ENCODE assay signal across 23 cellular contexts in genomic region chr1:192786617-192787016, GRCh38.
"Had no signal": no experiment of that assay in that cellular context is flagged by ENCODE, and none has a peak within 500 bp of the region (broad histone marks: within the 10 kb centered on the region; RNA-seq: fewer than 3 reads in every experiment).

No MANE protein-coding gene starts in this region.

- DNase-seq: activated CD4-positive, alpha-beta memory T cell treated with anti-CD3 and anti-CD28 coated beads for 36 hours; activated CD4-positive, alpha-beta T cell treated with anti-CD3 and anti-CD28 coated beads for 48 hours; activated CD4-positive, CD25-positive, alpha-beta regulatory T cell; activated effector memory CD4-positive, alpha-beta T cell treated with Interleukin-2 at 50 U/mL for 16 hours; activated naive CD4-positive, alpha-beta T cell treated with anti-CD3 and anti-CD28 coated beads for 36 hours; activated naive CD8-positive, alpha-beta T cell treated with anti-CD3 and anti-CD28 coated beads, Interleukin-2, amount 10 ng/mL, durations not matched to agents 7 days and 5 days; activated T-cell treated with anti-CD3 and anti-CD28 coated beads, Interleukin-2, amount 50 U/mL, for 48 hours; amniotic stem cell; effector memory CD4-positive, alpha-beta T cell; heart left ventricle; left ventricle myocardium inferior; mesenchymal stem cell; naive B cell; nucleus accumbens; right cardiac atrium; stimulated activated CD4-positive, alpha-beta T cell treated with anti-CD3 and anti-CD28 coated beads, Interleukin-12 subunit alpha, Interleukin-12 subunit beta, amount 100 ng/mL, for 4 hours; substantia nigra; T-helper 17 cell; thyroid gland had no signal

- ATAC-seq: heart left ventricle, right cardiac atrium, T-helper 17 cell had no signal

- H3K36me3 ChIP-seq: breast epithelium, esophagus muscularis mucosa, heart left ventricle, left ventricle myocardium inferior, thyroid gland, vagina had no signal

- H3K27me3 ChIP-seq: breast epithelium, esophagus muscularis mucosa, heart left ventricle, thyroid gland, vagina had no signal

- H3K27ac ChIP-seq: esophagus muscularis mucosa, heart left ventricle, left ventricle myocardium inferior, parathyroid adenoma, vagina had no signal

- H3K9me3 ChIP-seq: breast epithelium, esophagus muscularis mucosa, heart left ventricle, left ventricle myocardium inferior, thyroid gland, vagina had no signal

- H3K4me3 ChIP-seq: breast epithelium, esophagus muscularis mucosa, heart left ventricle, left ventricle myocardium inferior, thyroid gland, vagina had no signal

- H3K4me1 ChIP-seq: breast epithelium, esophagus muscularis mucosa, parathyroid adenoma, vagina had no signal
